In the genomic region with DNA sequence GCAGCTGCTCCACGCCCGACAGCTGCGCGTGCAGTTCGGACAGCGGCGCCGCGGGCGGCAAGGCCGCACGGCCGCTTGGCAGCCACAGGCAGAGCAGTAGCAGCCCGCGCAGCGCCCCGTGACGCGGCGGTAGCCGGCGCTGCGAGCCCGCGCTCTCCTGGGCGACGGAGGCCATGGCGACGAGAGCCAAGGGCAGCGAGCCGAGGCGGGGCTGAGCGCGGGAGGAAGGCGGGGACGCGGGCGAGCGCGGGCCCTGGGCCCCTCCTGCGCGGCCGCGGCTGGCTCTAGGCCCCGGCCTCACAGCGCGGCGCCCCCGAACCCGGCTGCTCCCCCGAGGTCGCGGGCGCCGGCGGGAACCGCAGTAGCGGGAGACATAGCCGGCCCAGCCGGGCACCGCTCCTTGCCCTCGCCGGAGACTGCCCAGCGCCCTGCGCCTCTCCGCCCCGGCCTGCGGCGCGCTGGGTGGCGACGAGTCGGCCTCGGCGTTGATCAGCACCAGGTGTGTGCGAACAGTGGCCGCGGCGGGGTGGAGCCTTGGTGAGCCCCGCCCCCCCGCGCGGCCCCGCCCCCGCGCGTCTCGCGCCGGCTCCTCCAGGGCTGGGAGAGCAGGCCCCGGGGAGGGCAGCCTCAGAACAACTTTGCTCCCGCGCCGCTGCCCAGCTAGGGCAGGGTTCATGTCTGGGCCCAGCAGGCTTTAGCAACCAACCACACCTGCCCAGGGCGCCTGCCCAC, we compare ENCODE assay signal across 8 cellular contexts. TPM values are rescaled to one million over a fixed set of nuclear protein-coding genes. Genes with fewer than 3 reads are reported as not detected.
DNase-seq lines count a peak whose midpoint lies in the region; ATAC-seq and TF ChIP-seq lines count a peak whose summit lies in the region.

A gene with protein sequence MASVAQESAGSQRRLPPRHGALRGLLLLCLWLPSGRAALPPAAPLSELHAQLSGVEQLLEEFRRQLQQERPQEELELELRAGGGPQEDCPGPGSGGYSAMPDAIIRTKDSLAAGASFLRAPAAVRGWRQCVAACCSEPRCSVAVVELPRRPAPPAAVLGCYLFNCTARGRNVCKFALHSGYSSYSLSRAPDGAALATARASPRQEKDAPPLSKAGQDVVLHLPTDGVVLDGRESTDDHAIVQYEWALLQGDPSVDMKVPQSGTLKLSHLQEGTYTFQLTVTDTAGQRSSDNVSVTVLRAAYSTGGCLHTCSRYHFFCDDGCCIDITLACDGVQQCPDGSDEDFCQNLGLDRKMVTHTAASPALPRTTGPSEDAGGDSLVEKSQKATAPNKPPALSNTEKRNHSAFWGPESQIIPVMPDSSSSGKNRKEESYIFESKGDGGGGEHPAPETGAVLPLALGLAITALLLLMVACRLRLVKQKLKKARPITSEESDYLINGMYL (minus strand): TSS at position 514 of the 732 bp plus-strand sequence. CDS start 339 bp downstream, at position 175.

- no TSS peak for BruUV-seq in A673 (replicated peaks; lab: Mats Ljungman, UMichigan)

- ATAC-seq in GM18868 (IDR thresholded peaks at IDR 0.05; ENCODE audit: unreplicated experiment) (peak; percentile 86), HG03139 (IDR thresholded peaks at IDR 0.05; ENCODE audit: unreplicated experiment) (peak; percentile 76)

- H3K27ac ChIP-seq in A673 (ENCODE audit: low read depth, low read length, poor library complexity, severe bottlenecking), result peak within 1 kb of the TSS; percentile 82

- intact Hi-C loops in A673 (cut with micrococcal nuclease; ENCODE audit: unreplicated experiment), result loop anchor here (2.0 to 10.0 kb wide), 3 partner anchors 29 to 299 kb away; a partner anchor contains a TSS

- H3K9me3 ChIP-seq in A673 (ENCODE audit: low read depth, low read length, poor library complexity, severe bottlenecking), result no peaks in the 10 kb centered on the region

- POLR2A ChIA-PET in A673 (lab: Charles Lee; ENCODE audit: low non-redundant PET), result interaction anchor here (0.6 kb wide), 1 partner anchor 119 kb away, joined by 7 read pairs; no protein-coding TSS in a partner anchor

- no peaks in the 10 kb centered on the region for H3K27me3 ChIP-seq in A673 (replicated peaks; ENCODE audit: insufficient read depth, low read depth, low read length, poor library complexity)

- H3K36me3 ChIP-seq in A673 (ENCODE audit: insufficient read depth, low read length, poor library complexity, severe bottlenecking), result no peaks in the 10 kb centered on the region

- H3K4me1 ChIP-seq in A673 (ENCODE audit: insufficient read depth, low read length, poor library complexity, severe bottlenecking), result peaks cover 19% of the 10 kb centered on the region

- peak; percentile 88 for DNase-seq in A673 (ENCODE audit: low spot score)
- DNase-seq in NCI-H2227 (lab: John Stamatoyannopoulos, UW; ENCODE audit: unreplicated experiment), result peak; percentile 83
- DNase-seq in activated CD4-positive, CD25-positive, alpha-beta regulatory T cell treated with anti-CD3 and anti-CD28 coated beads, Interleukin-2, amount 50 U/mL, for 72 hours, result peak; percentile 82
- DNase-seq in cerebellar cortex (ENCODE audit: low spot score), result peak; percentile 82
- DNase-seq in islet precursor cell, result peak; percentile 96
- DNase-seq in stimulated activated CD4-positive, alpha-beta T cell treated with anti-CD3 and anti-CD28 coated beads, Interleukin-12 subunit alpha, Interleukin-12 subunit beta, amount 100 ng/mL, for 4 hours, result peak; percentile 81

- TF ChIP-seq CTCF in A673 (conservative IDR thresholded peaks at IDR 0.05; ENCODE audit: low read depth, low read length), result no peak

- H3K4me3 ChIP-seq in A673 (ENCODE audit: low read depth, low read length, poor library complexity, severe bottlenecking), result peak within 1 kb of the TSS; percentile 92

- CTCF ChIA-PET in A673 (lab: Charles Lee), result no interaction called here

RNA-seq across cellular contexts. Expression of the gene that starts here (rescaled TPM):
- 53.2 and 56.1 TPM in 2 replicates for total RNA-seq in A673 (2021)

Comparison
In these comparisons a context has a peak if more than half of its experiments do, and no peak if none do; other contexts are left out.
1. Peak in every context shown above with its lines: DNase-seq, ATAC-seq, H3K4me3 ChIP-seq and H3K27ac ChIP-seq.